In genomic region chr1:185367218-185367617, GRCh38 we compare ENCODE assay signal across 30 cellular contexts. TPM values are rescaled to one million over a fixed set of nuclear protein-coding genes. Genes with fewer than 3 reads are reported as not detected.
DNase-seq lines count a peak whose midpoint lies in the region; ATAC-seq, FAIRE-seq and TF ChIP-seq lines count a peak whose summit lies in the region.
"Had no signal": no experiment of that assay in that cellular context is flagged by ENCODE, and none has a peak within 500 bp of the region (broad histone marks: within the 10 kb centered on the region; RNA-seq: fewer than 3 reads in every experiment).

No MANE protein-coding gene starts in this region.

- H3K27ac ChIP-seq in A549 = peak overlapping the region in 1 of 2 experiments; percentile 50; a peak in 2 of 6 replicates
- no peak overlapping the region for H3K27ac ChIP-seq in H1 (ENCODE audit: low read depth, low read length)
- no peak overlapping the region for H3K27ac ChIP-seq in left lung
- H3K27ac ChIP-seq in body of pancreas = no peak overlapping the region
- no peak overlapping the region for H3K27ac ChIP-seq in neural progenitor cell
- no peak overlapping the region for H3K27ac ChIP-seq in aorta (ENCODE audit: low read depth in 1 of 2, low read length in 2 of 2)
- H3K27ac ChIP-seq: BLaER1, gastroesophageal sphincter, PC-9 had no signal

- H2BK5ac ChIP-seq in H1 (ENCODE audit: low read depth, low read length) = no peak overlapping the region

- H2BK120ac ChIP-seq in H1 (replicated peaks; ENCODE audit: low read depth, low read length) = no peak overlapping the region

- H2BK20ac ChIP-seq in H1 (ENCODE audit: low read length) = no peak overlapping the region

- TF ChIP-seq CTCF in A549 (IDR thresholded peaks at IDR 0.05) = no peak
- TF ChIP-seq CTCF in H1 (IDR thresholded peaks at IDR 0.05; ENCODE audit: control extremely low read depth in 1 of 3, insufficient read depth in 1 of 3, low read depth in 1 of 3, low read length in 3 of 3) = no peak
- no peak for TF ChIP-seq CTCF in left lung (IDR thresholded peaks at IDR 0.05)
- no peak for TF ChIP-seq CTCF in body of pancreas (IDR thresholded peaks at IDR 0.05)
- TF ChIP-seq CTCF in neural progenitor cell (IDR thresholded peaks at IDR 0.05) = no peak

- WGBS in A549 (ENCODE audit: missing lambda C conversion rate) = 91% methylated on average over 6 of the region's 6 CpGs
- WGBS in H1 (ENCODE audit: extremely low coverage in 1 of 2, insufficient coverage in 1 of 2, insufficient read length in 1 of 2, insufficient replicate concordance in 2 of 2, low coverage in 1 of 2, low lambda C conversion rate in 2 of 2, missing lambda C conversion rate in 1 of 2), 2 experiments = 92% methylated on average over 6 of the region's 6 CpGs; no CpG with 5 or more reads in 1 of the 2 experiments
- WGBS in body of pancreas, 2 donors = 82 to 85% methylated on average over 6 of the region's 6 CpGs
- 83 to 86% methylated on average over 6 of the region's 6 CpGs for WGBS in aorta, 2 donors

- intact Hi-C loops in left lung (cut with DNase I) (no loop called here), body of pancreas (cut with DNase I) (no loop called here), aorta (cut with DNase I) (no loop called here)

- H3K56ac ChIP-seq in H1 (replicated peaks; ENCODE audit: insufficient read length, low read depth, low read length) = no peak overlapping the region

- H4K5ac ChIP-seq in H1 (ENCODE audit: insufficient read length, low read depth, low read length) = no peak overlapping the region

- no peaks in the 10 kb centered on the region for H3F3A ChIP-seq in neural progenitor cell (ENCODE audit: low read depth)

- H3K4me2 ChIP-seq in A549 (peak overlapping the region; percentile 34; the same call in 1 of the 3 replicates), H1 (ENCODE audit: insufficient read depth in 1 of 2, low read depth in 2 of 2, low read length in 2 of 2) (no peak overlapping the region), neural progenitor cell (no peak overlapping the region)
- H3K4me2 ChIP-seq: BLaER1, PC-9 had no signal

- TF ChIP-seq EP300 in A549 (IDR thresholded peaks at IDR 0.05) (no peak), H1 (IDR thresholded peaks at IDR 0.05; ENCODE audit: borderline replicate concordance in 1 of 2, low read depth in 2 of 2, low read length in 2 of 2) (no peak)

- H4K20me1 ChIP-seq in H1 (replicated peaks in 1 of 2; ENCODE audit: control insufficient read depth in 1 of 2, insufficient read depth in 2 of 2, low read length in 2 of 2) (no peaks in the 10 kb centered on the region), neural progenitor cell (ENCODE audit: low read depth) (no peaks in the 10 kb centered on the region)
- H4K20me1 ChIP-seq: BLaER1 had no signal

- peaks cover 21% of the 10 kb centered on the region for H3K4me1 ChIP-seq in A549
- H3K4me1 ChIP-seq in H1 (replicated peaks in 1 of 4; ENCODE audit: control insufficient read depth in 3 of 4, insufficient read depth in 4 of 4, low read length in 3 of 4) = peaks cover 0 to 2% (median 0%) of the 10 kb centered on the region in 4 experiments; a peak in 1 of 7 replicates
- H3K4me1 ChIP-seq in left lung = peaks cover 0 to 4% of the 10 kb centered on the region in 2 donors
- H3K4me1 ChIP-seq in body of pancreas = no peaks in the 10 kb centered on the region
- H3K4me1 ChIP-seq in neural progenitor cell = peaks cover 4% of the 10 kb centered on the region
- H3K4me1 ChIP-seq in aorta (ENCODE audit: control insufficient read depth in 1 of 2, insufficient read depth in 2 of 2, low read length in 2 of 2) = peaks cover 0 to 2% of the 10 kb centered on the region in 2 donors
- H3K4me1 ChIP-seq: gastroesophageal sphincter had no signal

- no peak overlapping the region for H4K8ac ChIP-seq in H1 (ENCODE audit: extremely low read depth, insufficient read depth, low read length)

- CTCF ChIA-PET in A549 (lab: Yijun Ruan, JAX) (no interaction called here), H1 (lab: Charles Lee; ENCODE audit: partially characterized antibody) (no interaction called here)

- TF ChIP-seq POLR2A in A549 (IDR thresholded peaks at IDR 0.05; ENCODE audit: low read length) (no peak), H1 (IDR thresholded peaks at IDR 0.05; ENCODE audit: control extremely low read depth in 1 of 2, low read depth in 2 of 2, low read length in 2 of 2) (no peak), body of pancreas (IDR thresholded peaks at IDR 0.05) (no peak)

- H3K4me3 ChIP-seq in A549 = no peak overlapping the region
- H3K4me3 ChIP-seq in H1 (ENCODE audit: extremely low read depth in 1 of 4, insufficient read depth in 2 of 4, low read depth in 3 of 4, low read length in 4 of 4) = no peak overlapping the region
- no peak overlapping the region for H3K4me3 ChIP-seq in left lung
- no peak overlapping the region for H3K4me3 ChIP-seq in body of pancreas
- no peak overlapping the region for H3K4me3 ChIP-seq in neural progenitor cell
- H3K4me3 ChIP-seq in aorta (ENCODE audit: low read length in 2 of 2) = no peak overlapping the region
- H3K4me3 ChIP-seq: BLaER1, gastroesophageal sphincter, GM12878, PC-9 had no signal

- no peak overlapping the region for H2BK12ac ChIP-seq in H1 (ENCODE audit: low read depth, low read length)

- no peak overlapping the region for H2AK5ac ChIP-seq in H1 (ENCODE audit: low read depth, low read length)

- no peak overlapping the region for H3K18ac ChIP-seq in H1 (ENCODE audit: extremely low read depth, low read length)

- no peak overlapping the region for H2BK15ac ChIP-seq in H1 (ENCODE audit: low read length)

- no peak for DNase-seq in A549 (ENCODE audit: low read depth in 1 of 2, low spot score in 1 of 2)
- DNase-seq in NCI-H526 treated with DMSO at 0.1 percent for 48 hours (lab: John Stamatoyannopoulos, UW) = peak; percentile 72
- DNase-seq in H1 (ENCODE audit: low read depth in 1 of 2, low spot score in 2 of 2) = no peak
- no peak for DNase-seq in left lung
- no peak for DNase-seq in body of pancreas
- no peak for DNase-seq in NCI-H1417 treated with DMSO at 0.1 percent for 48 hours (lab: John Stamatoyannopoulos, UW)
- DNase-seq in neural progenitor cell (ENCODE audit: low spot score) = no peak
- no peak for DNase-seq in aorta
- DNase-seq: activated CD4-positive, alpha-beta T cell treated with anti-CD3 and anti-CD28 coated beads, Interleukin-2, amount 50 U/mL, for 48 hours; activated CD8-positive, alpha-beta memory T cell treated with anti-CD3 and anti-CD28 coated beads, Interleukin-2, amount 50 U/mL, for 4 hours; activated naive CD4-positive, alpha-beta T cell treated with anti-CD3 and anti-CD28 coated beads, Interleukin-2, amount 50 U/mL, for 16 hours; amygdala; central memory CD4-positive, alpha-beta T cell; COR-L47; DND-41; Kasumi-1; mesendoderm; naive B cell; NCI-H2081; NCI-H226; NCI-H774; occipital lobe; stimulated activated CD4-positive, alpha-beta T cell treated with anti-CD3 and anti-CD28 coated beads, Interleukin-4, amount 100 ng/mL, for 1 hour; T-cell had no signal

- H3K27ac Mint-ChIP-seq in neural progenitor cell = no peak overlapping the region
- H3K27ac Mint-ChIP-seq: stimulated activated memory B cell treated with anti-CD40 and anti-IgM and Interleukin-4, amounts not matched to agents 10 μg/mL and 1 μg/mL and 100 μg/mL, for 72 hours; T-cell had no signal

- no peak for FAIRE-seq in A549 (lab: Jason Lieb, UNC)
- no peak for FAIRE-seq in H1 (lab: Jason Lieb, UNC)
- FAIRE-seq: GM12878, H54 had no signal

- H3K4me3 Mint-ChIP-seq in neural progenitor cell = no peak overlapping the region
- H3K4me3 Mint-ChIP-seq: naive B cell; stimulated activated memory B cell treated with anti-CD40 and anti-IgM and Interleukin-4, amounts not matched to agents 10 μg/mL and 1 μg/mL and 100 μg/mL, for 72 hours; T-cell had no signal

- POLR2A ChIA-PET in A549 (lab: Yijun Ruan, JAX) (no interaction called here), H1 (lab: Charles Lee; ENCODE audit: partially characterized antibody) (no interaction called here)

- H3K14ac ChIP-seq in H1 (ENCODE audit: insufficient read length) = no peak overlapping the region

- H3K36me3 Mint-ChIP-seq in neural progenitor cell = no peaks in the 10 kb centered on the region
- H3K36me3 Mint-ChIP-seq: T-cell had no signal

- H3K9me3 Mint-ChIP-seq in neural progenitor cell = peaks cover 1% of the 10 kb centered on the region

- ATAC-seq in A549 = no peak
- peak; percentile 24 for ATAC-seq in left lung
- ATAC-seq in body of pancreas = no peak
- ATAC-seq in aorta (ENCODE audit: low FRiP score) = no peak
- ATAC-seq: gastroesophageal sphincter; GM12878; stimulated activated memory B cell treated with anti-CD40 and anti-IgM and Interleukin-4, amounts not matched to agents 10 μg/mL and 1 μg/mL and 100 μg/mL, for 72 hours; T-cell had no signal

- H3K36me3 ChIP-seq in H1 (ENCODE audit: control insufficient read depth in 2 of 4, insufficient read depth in 4 of 4, low read length in 3 of 4) (no peaks in the 10 kb centered on the region), left lung (no peaks in the 10 kb centered on the region), body of pancreas (replicated peaks in 1 of 2; ENCODE audit: insufficient read depth in 1 of 2, low read depth in 2 of 2) (no peaks in the 10 kb centered on the region), neural progenitor cell (no peaks in the 10 kb centered on the region), aorta (ENCODE audit: control insufficient read depth in 1 of 2, insufficient read depth in 2 of 2, low read length in 1 of 2) (no peaks in the 10 kb centered on the region)
- H3K36me3 ChIP-seq: BLaER1, gastroesophageal sphincter had no signal

- H3K27me3 ChIP-seq in H1 (replicated peaks in 1 of 4; ENCODE audit: control insufficient read depth in 3 of 4, extremely low read depth in 1 of 4, insufficient read depth in 3 of 4, low read length in 3 of 4) (no peaks in the 10 kb centered on the region), left lung (no peaks in the 10 kb centered on the region), body of pancreas (no peaks in the 10 kb centered on the region), neural progenitor cell (no peaks in the 10 kb centered on the region), aorta (ENCODE audit: control insufficient read depth in 1 of 2, insufficient read depth in 2 of 2, low read length in 1 of 2) (no peaks in the 10 kb centered on the region)
- H3K27me3 ChIP-seq: BLaER1, gastroesophageal sphincter had no signal

- no peaks in the 10 kb centered on the region for H3K27me3 Mint-ChIP-seq in neural progenitor cell (ENCODE audit: insufficient read depth, low read depth)
- H3K27me3 Mint-ChIP-seq: naive B cell had no signal

- H3K9ac ChIP-seq in H1 (replicated peaks in 1 of 4; ENCODE audit: extremely low read depth in 1 of 4, low read depth in 3 of 4, low read length in 3 of 4) = no peak overlapping the region
- H3K9ac ChIP-seq in neural progenitor cell = no peak overlapping the region
- H3K9ac ChIP-seq: BLaER1 had no signal

- no peak overlapping the region for H4K91ac ChIP-seq in H1 (replicated peaks; ENCODE audit: insufficient read length, low read length)

- H3K4me1 Mint-ChIP-seq in neural progenitor cell = peaks cover 8% of the 10 kb centered on the region

- no peak overlapping the region for H3K23ac ChIP-seq in H1 (ENCODE audit: insufficient read length)

- H3K9me3 ChIP-seq in A549 (no peaks in the 10 kb centered on the region), H1 (ENCODE audit: insufficient read depth in 2 of 2, low read depth in 1 of 2, low read length in 1 of 2) (no peaks in the 10 kb centered on the region), left lung (peaks cover 0 to 4% of the 10 kb centered on the region in 2 donors), body of pancreas (no peaks in the 10 kb centered on the region), neural progenitor cell (ENCODE audit: low read depth) (no peaks in the 10 kb centered on the region), aorta (ENCODE audit: control insufficient read depth, low read length) (no peaks in the 10 kb centered on the region)
- H3K9me3 ChIP-seq: BLaER1 had no signal

- H3K4ac ChIP-seq in H1 (replicated peaks; ENCODE audit: insufficient read length, low read depth, low read length) = no peak overlapping the region

- no peaks in the 10 kb centered on the region for H3K79me2 ChIP-seq in H1 (ENCODE audit: control insufficient read depth in 1 of 2, insufficient read depth in 2 of 2, low read length in 2 of 2)
- no peaks in the 10 kb centered on the region for H3K79me2 ChIP-seq in neural progenitor cell (ENCODE audit: low read depth)

- H3K23me2 ChIP-seq in H1 (ENCODE audit: low read depth, low read length) = no peaks in the 10 kb centered on the region

- H2AFZ ChIP-seq in H1 (ENCODE audit: low read length) = peak overlapping the region; percentile 85
- no peak overlapping the region for H2AFZ ChIP-seq in neural progenitor cell (replicated peaks)
- H2AFZ ChIP-seq: PC-9 had no signal

- no peak for TF ChIP-seq RAD21 in A549 (conservative IDR thresholded peaks at IDR 0.05 in 1 of 2, IDR thresholded peaks at IDR 0.05 in 1 of 2)
- no peak for TF ChIP-seq RAD21 in H1 (IDR thresholded peaks at IDR 0.05 in 1 of 2, conservative IDR thresholded peaks at IDR 0.05 in 1 of 2; ENCODE audit: low read depth in 2 of 2, low read length in 2 of 2)

- H3K79me1 ChIP-seq in H1 (ENCODE audit: low read depth, low read length) = no peaks in the 10 kb centered on the region

RNA-seq across cellular contexts. Expression of gene IVNS1ABP, which starts 50.2 kb away (rescaled TPM):
- polyA plus RNA-seq in A549 (2011; rRNA removed) = 62.9 and 71.4 TPM in 2 replicates
- polyA plus RNA-seq in A549 (2012; cell fraction: cytosol; rRNA removed) = 17.8 and 18.4 TPM in 2 replicates
- polyA plus RNA-seq in A549 (2012; cell fraction: nucleus; rRNA removed) = 33.4 and 56.9 TPM in 2 replicates
- 63.9 to 81.0 TPM (median 72.0 TPM) in 3 replicates for polyA plus RNA-seq in A549 (2017; fragmentation: RNase III; extraction: RNeasy Plus Mini Kit Qiagen cat#74134 plus additional on column Dnase treatment)
- 49.4 and 52.8 TPM in 2 replicates for polyA minus RNA-seq in A549 (2011; rRNA and poly(A)+ RNA removed)
- 175 and 189 TPM in 2 replicates for total RNA-seq in H1 (2021; fragmentation: NEBNext Ultra II Directional; extraction: Animal tissue kit (Norgen Biotek cat#: 25700))
- 39.5 and 65.9 TPM in 2 replicates for polyA plus RNA-seq in H1 (2011; rRNA removed)
- polyA plus RNA-seq in H1 (2011; cell fraction: cytosol; rRNA removed) = 98.8 TPM
- 76.7 TPM for polyA plus RNA-seq in H1 (2011; cell fraction: nucleus; rRNA removed)
- polyA plus RNA-seq in H1 (2012, experiment 1 of 2) = 104 to 169 TPM (median 115 TPM) in 4 replicates
- 9.5 TPM for polyA plus RNA-seq in H1 (2012, experiment 2 of 2)
- polyA plus RNA-seq in H1 (2013, experiment 1 of 2) = 97.1 TPM
- 94.0 TPM for polyA plus RNA-seq in H1 (2013, experiment 2 of 2)
- polyA minus RNA-seq in H1 (2011; rRNA and poly(A)+ RNA removed) = 137 and 260 TPM in 2 replicates
- polyA minus RNA-seq in H1 (2011; cell fraction: cytosol; rRNA and poly(A)+ RNA removed) = 63.5 TPM
- polyA minus RNA-seq in H1 (2011; cell fraction: nucleus; rRNA and poly(A)+ RNA removed) = 394 TPM
- 100 to 1,000 TPM in 1 of 2 donors, 10 to 100 TPM in 1; 74.3 to 134 TPM for total RNA-seq in left lung
- 10 to 100 TPM; 33.6 to 43.8 TPM for total RNA-seq in body of pancreas
- 136 and 193 TPM in 2 replicates for total RNA-seq in neural progenitor cell (ENCODE audit: low replicate concordance)
- total RNA-seq in aorta = 10 to 100 TPM; 84.8 to 93.8 TPM
- 10 to 100 TPM; 19.8 to 22.3 TPM for polyA plus RNA-seq in aorta
